In genomic region chr12:103929051-103929908, GRCh38 we compare ENCODE assay signal across 8 cellular contexts. TPM values are rescaled to one million over a fixed set of nuclear protein-coding genes. Genes with fewer than 3 reads are reported as not detected.
DNase-seq lines count a peak whose midpoint lies in the region; ATAC-seq and TF ChIP-seq lines count a peak whose summit lies in the region.

No MANE protein-coding gene starts in this region.

- POLR2A ChIA-PET in HCT116 (lab: Charles Lee), result interaction anchor here (0.7 to 1.8 kb wide), 16 partner anchors 9 to 170 kb away, joined by 3 to 16 read pairs (median 4); partner anchors contain the start of gene TDG

- peak; percentile 87 for DNase-seq in DND-41
- peak; percentile 78 for DNase-seq in HCT116 (ENCODE audit: low read depth, low spot score)
- DNase-seq in NCI-H1092 (lab: John Stamatoyannopoulos, UW), result peak; percentile 89
- DNase-seq in SK-N-DZ (ENCODE audit: low spot score), result peak; percentile 94
- DNase-seq in activated naive CD4-positive, alpha-beta T cell treated with anti-CD3 and anti-CD28 coated beads, Interleukin-2, amount 50 U/mL, for 16 hours, result peak; percentile 81
- DNase-seq in germinal center (ENCODE audit: low spot score), result peak; percentile 87
- no peak for DNase-seq in neuronal stem cell (ENCODE audit: low spot score)

- H3K4me3 ChIP-seq in DND-41 (ENCODE audit: low read depth in 1 of 2, low read length in 2 of 2) (peak overlapping the region; percentile 48 to 73; a peak in 3 of 4 replicates), HCT116 (replicated peaks in 1 of 2; ENCODE audit: low read depth in 1 of 2, low read length in 2 of 2) (peak overlapping the region; percentile 61 to 67), neuronal stem cell (ENCODE audit: low read length in 2 of 2) (peak overlapping the region; percentile 85 to 89), stomach smooth muscle (ENCODE audit: low read length in 2 of 2) (peak overlapping the region; percentile 41 to 91)

- peak; percentile 69 for TF ChIP-seq POLR2A in HCT116 (IDR thresholded peaks at IDR 0.05; ENCODE audit: borderline replicate concordance, extremely low read depth, insufficient read depth, insufficient read length)

- peaks cover 2% of the 10 kb centered on the region for H3K79me1 ChIP-seq in neuronal stem cell (ENCODE audit: low read depth, low read length)

- no peaks in the 10 kb centered on the region for H3K9me2 ChIP-seq in HCT116 (ENCODE audit: insufficient read depth)

- RAD21 ChIA-PET in HCT116 (lab: Charles Lee; ENCODE audit: low non-redundant PET in 1 of 2, low total read pairs in 2 of 2, uncharacterized antibody in 2 of 2, unreplicated experiment in 2 of 2), result interaction anchor here in 1 of 2 experiments (0.7 kb wide), 1 partner anchor 27 kb away, joined by 3 read pairs; no protein-coding TSS in a partner anchor

- peaks cover 43% of the 10 kb centered on the region for H3K4me1 ChIP-seq in DND-41 (ENCODE audit: insufficient read depth, low read length)
- H3K4me1 ChIP-seq in HCT116 (ENCODE audit: control insufficient read depth in 1 of 2, insufficient read depth in 2 of 2, low read length in 2 of 2), result peaks cover 10 to 32% of the 10 kb centered on the region in 2 experiments
- H3K4me1 ChIP-seq in neuronal stem cell (ENCODE audit: control insufficient read depth in 2 of 2, insufficient read depth in 1 of 2, low read depth in 1 of 2, low read length in 2 of 2), result peaks cover 4 to 23% of the 10 kb centered on the region in 2 donors
- peaks cover 34% of the 10 kb centered on the region for H3K4me1 ChIP-seq in stomach smooth muscle (ENCODE audit: control insufficient read depth, insufficient read depth, low read length)

- peak overlapping the region; percentile 5 for H3K23ac ChIP-seq in neuronal stem cell (ENCODE audit: low read depth, low read length, poor library complexity)

- peak overlapping the region; percentile 69 for H3K4me2 ChIP-seq in DND-41 (ENCODE audit: insufficient read depth, low read length)
- H3K4me2 ChIP-seq in HCT116 (ENCODE audit: low read length), result peak overlapping the region; percentile 88
- H3K4me2 ChIP-seq in neuronal stem cell (ENCODE audit: insufficient read depth, low read length, poor library complexity, severe bottlenecking), result peak overlapping the region; percentile 68

- ATAC-seq in DND-41 (ENCODE audit: insufficient read depth, low read depth) (peak; percentile 69), HCT116 (peak; percentile 71)

- H2AK5ac ChIP-seq in neuronal stem cell (ENCODE audit: low read depth, low read length), result no peak overlapping the region

- no peak overlapping the region for H2BK120ac ChIP-seq in neuronal stem cell (ENCODE audit: low read depth, low read length)

- H2AFZ ChIP-seq in DND-41 (ENCODE audit: low read depth, low read length) (peak overlapping the region; percentile 76), HCT116 (ENCODE audit: low read depth, low read length, poor library complexity, severe bottlenecking) (peak overlapping the region; percentile 57), neuronal stem cell (ENCODE audit: low read length) (peak overlapping the region; percentile 95)

- peaks cover 20% of the 10 kb centered on the region; the same call in 1 of the 2 replicates for H4K20me1 ChIP-seq in DND-41 (ENCODE audit: insufficient read depth, low read length)
- peaks cover 21% of the 10 kb centered on the region; the same call in 1 of the 2 replicates for H4K20me1 ChIP-seq in HCT116 (ENCODE audit: insufficient read depth)

- CTCF ChIA-PET in HCT116 (lab: Charles Lee), result interaction anchor here (1.4 kb wide), 1 partner anchor 36 kb away, joined by 5 read pairs; the partner anchor contains the start of gene TDG

- peak overlapping the region; percentile 73 for H3K18ac ChIP-seq in neuronal stem cell (ENCODE audit: low read length)

- no peak overlapping the region for H3K4ac ChIP-seq in neuronal stem cell (ENCODE audit: low read length)

- H3K36me3 ChIP-seq in DND-41 (ENCODE audit: insufficient read depth, low read length) (peaks cover 32% of the 10 kb centered on the region), HCT116 (ENCODE audit: control insufficient read depth in 1 of 2, insufficient read depth in 2 of 2, low read length in 2 of 2) (peaks cover 24 to 30% of the 10 kb centered on the region in 2 experiments), neuronal stem cell (replicated peaks in 1 of 2; ENCODE audit: control insufficient read depth in 2 of 2, insufficient read depth in 2 of 2, low read length in 2 of 2) (peaks cover 1 to 31% of the 10 kb centered on the region in 2 donors), stomach smooth muscle (ENCODE audit: control insufficient read depth in 2 of 2, insufficient read depth in 2 of 2, low read length in 2 of 2) (peaks cover 8 to 10% of the 10 kb centered on the region in 2 donors)

- H3K14ac ChIP-seq in neuronal stem cell (ENCODE audit: low read length), result no peak overlapping the region

- H4K91ac ChIP-seq in neuronal stem cell (ENCODE audit: low read depth, low read length, poor library complexity), result no peak overlapping the region

- TF ChIP-seq CTCF in DND-41 (IDR thresholded peaks at IDR 0.05; ENCODE audit: borderline replicate concordance, extremely low read depth, low read length, poor library complexity, severe bottlenecking) (no peak), HCT116 (IDR thresholded peaks at IDR 0.05 in 2 of 3, conservative IDR thresholded peaks at IDR 0.05 in 1 of 3; ENCODE audit: borderline replicate concordance in 1 of 3, insufficient read depth in 1 of 3, low read depth in 2 of 3, low read length in 2 of 3) (no peak)

- no CpG with 5 or more reads among the region's 44 CpGs for WGBS in neuronal stem cell (ENCODE audit: extremely low coverage in 2 of 2, insufficient read length in 2 of 2, insufficient replicate concordance in 1 of 2), 2 donors

- H3K9me3 ChIP-seq in DND-41 (ENCODE audit: insufficient read depth, low read length, severe bottlenecking) (no peaks in the 10 kb centered on the region), HCT116 (ENCODE audit: control insufficient read depth in 1 of 2, insufficient read depth in 1 of 2, low read depth in 1 of 2, low read length in 2 of 2) (no peaks in the 10 kb centered on the region), neuronal stem cell (replicated peaks in 1 of 2; ENCODE audit: control insufficient read depth in 2 of 2, insufficient read depth in 1 of 2, low read depth in 1 of 2, low read length in 2 of 2) (no peaks in the 10 kb centered on the region), stomach smooth muscle (ENCODE audit: control insufficient read depth in 2 of 2, low read length in 2 of 2) (no peaks in the 10 kb centered on the region)

- H3K27me3 ChIP-seq in DND-41 (ENCODE audit: insufficient read depth, low read length, poor library complexity), result peaks cover under 1% of the 10 kb centered on the region
- H3K27me3 ChIP-seq in HCT116 (ENCODE audit: insufficient read depth, low read length), result no peaks in the 10 kb centered on the region
- H3K27me3 ChIP-seq in neuronal stem cell (ENCODE audit: control insufficient read depth in 3 of 3, insufficient read depth in 3 of 3, low read depth in 1 of 3, low read length in 3 of 3), result no peaks in the 10 kb centered on the region
- H3K27me3 ChIP-seq in stomach smooth muscle (ENCODE audit: control insufficient read depth in 1 of 2, insufficient read depth in 2 of 2, low read length in 2 of 2), result no peaks in the 10 kb centered on the region

- no peak overlapping the region for H2BK5ac ChIP-seq in neuronal stem cell (ENCODE audit: low read length)

- no peak for TF ChIP-seq RAD21 in HCT116 (IDR thresholded peaks at IDR 0.05; ENCODE audit: low read depth)

- TSS peak; percentile 80 for BruUV-seq in HCT116 (replicated peaks; lab: Mats Ljungman, UMichigan)

- H2BK12ac ChIP-seq in neuronal stem cell (ENCODE audit: low read length), result no peak overlapping the region

- H4K8ac ChIP-seq in neuronal stem cell (ENCODE audit: low read depth, low read length), result no peak overlapping the region

- H3K79me2 ChIP-seq in DND-41 (ENCODE audit: insufficient read depth, low read length) (peaks cover 41% of the 10 kb centered on the region), HCT116 (ENCODE audit: insufficient read depth, low read length) (peaks cover 41% of the 10 kb centered on the region)

- peak overlapping the region; percentile 84 for H3K27ac ChIP-seq in DND-41 (ENCODE audit: low read length)
- H3K27ac ChIP-seq in HCT116 (ENCODE audit: low read depth, low read length), result peak overlapping the region; percentile 63
- peak overlapping the region; percentile 55 for H3K27ac ChIP-seq in neuronal stem cell (replicated peaks; ENCODE audit: low read length)
- peak overlapping the region; percentile 98 for H3K27ac ChIP-seq in stomach smooth muscle (ENCODE audit: low read length)

- intact Hi-C loops in HCT116 (cut with micrococcal nuclease), result no loop called here

- H2BK15ac ChIP-seq in neuronal stem cell (ENCODE audit: low read length), result no peak overlapping the region

- H3K9ac ChIP-seq in DND-41 (ENCODE audit: low read depth, low read length) (peak overlapping the region; percentile 74), HCT116 (ENCODE audit: low read length) (peak overlapping the region; percentile 65), neuronal stem cell (ENCODE audit: low read depth, low read length, poor library complexity) (peak overlapping the region; percentile 70), stomach smooth muscle (ENCODE audit: low read length in 2 of 2) (peak overlapping the region; percentile 90 to 99)

TF ChIP-seq in HCT116, 20 proteins besides CTCF, POLR2A, EP300 and RAD21 (continues in another document):
- TF ChIP-seq POLR2AphosphoS5 (IDR thresholded peaks at IDR 0.05; ENCODE audit: low read depth, low read length) (peak; percentile 76), MAX (IDR thresholded peaks at IDR 0.05) (peak; percentile 16; the same call in 1 of the 2 replicates), CEBPB (IDR thresholded peaks at IDR 0.05; ENCODE audit: low read depth) (no peak), SIN3A (IDR thresholded peaks at IDR 0.05; ENCODE audit: low read depth) (peak; percentile 29; the same call in 1 of the 2 replicates)

RNA-seq across cellular contexts. Expression of gene HSP90B1, which starts 0.9 kb away (rescaled TPM):
- total RNA-seq in HCT116 (2021; ENCODE audit: unreplicated experiment), result 888 TPM
- 442 and 530 TPM in 2 replicates for polyA plus RNA-seq in HCT116 (2012)
- 493 and 525 TPM in 2 replicates for polyA plus RNA-seq in SK-N-DZ (2014; cell fraction: cytosol; rRNA removed)
- polyA plus RNA-seq in SK-N-DZ (2014; cell fraction: nucleus; rRNA removed), result 957 and 1,246 TPM in 2 replicates
- 312 TPM for polyA plus RNA-seq in neuronal stem cell (2013, experiment 1 of 2)
- 308 TPM for polyA plus RNA-seq in neuronal stem cell (2013, experiment 2 of 2)

RNA-seq across cellular contexts. Expression of gene TDG, which starts 36.4 kb away (rescaled TPM):
- total RNA-seq in HCT116 (2021; ENCODE audit: unreplicated experiment), result 23.9 TPM
- polyA plus RNA-seq in HCT116 (2012), result 9.2 and 12.8 TPM in 2 replicates
- polyA plus RNA-seq in SK-N-DZ (2014; cell fraction: cytosol; rRNA removed), result 84.8 and 87.8 TPM in 2 replicates
- 88.9 and 110 TPM in 2 replicates for polyA plus RNA-seq in SK-N-DZ (2014; cell fraction: nucleus; rRNA removed)
- polyA plus RNA-seq in neuronal stem cell (2013, experiment 1 of 2), result 54.1 TPM
- polyA plus RNA-seq in neuronal stem cell (2013, experiment 2 of 2), result 57.1 TPM
